ENCODE assay signal across 8 cellular contexts in the genomic region with DNA sequence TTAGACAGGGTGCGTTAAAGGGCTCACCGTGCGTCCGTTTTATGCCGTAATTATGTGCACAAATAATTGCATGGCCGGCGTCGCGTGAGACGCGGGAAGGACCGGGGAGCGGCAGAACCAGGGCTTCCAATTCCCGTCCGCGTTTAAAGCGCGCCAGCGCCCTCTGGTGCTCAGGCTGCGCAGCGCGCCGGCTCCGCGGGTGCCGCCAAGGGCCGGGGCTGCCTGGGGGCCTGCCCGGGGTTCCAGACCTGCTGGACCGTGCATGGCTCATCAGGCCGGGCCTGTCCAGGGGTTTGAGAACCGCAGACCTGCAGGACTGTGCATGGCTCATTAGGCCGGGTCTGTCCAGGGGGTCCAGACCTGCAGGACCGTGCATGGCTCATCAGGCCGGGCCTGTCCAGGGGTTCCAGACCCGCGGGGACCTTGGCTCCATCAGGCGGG.
DNase-seq lines count a peak whose midpoint lies in the region; ATAC-seq, FAIRE-seq and TF ChIP-seq lines count a peak whose summit lies in the region.

No MANE protein-coding gene starts in this region.

- WGBS in mammary epithelial cell (ENCODE audit: low coverage, missing lambda C conversion rate): 0% methylated on average over 5 of the region's 37 CpGs

- H3K36me3 ChIP-seq in mammary epithelial cell (ENCODE audit: insufficient read depth, low read length) (no peaks in the 10 kb centered on the region), kidney epithelial cell (ENCODE audit: control insufficient read depth, insufficient read depth, low read length) (no peaks in the 10 kb centered on the region)

- intact Hi-C loops in activated B cell treated with CpG ODN at 0.5 μM for 24 hours (cut with micrococcal nuclease) (loop anchor here (5.0 kb wide), 1 partner anchor 1667 kb away; no protein-coding TSS in a partner anchor), mammary epithelial cell (cut with micrococcal nuclease) (loop anchor here (2.0 to 10.0 kb wide), 2 partner anchors 730 to 824 kb away; no protein-coding TSS in a partner anchor)

- no peak overlapping the region for H2AFZ ChIP-seq in mammary epithelial cell (ENCODE audit: low read depth, low read length)

- no peaks in the 10 kb centered on the region for H3K9me3 Mint-ChIP-seq in activated B cell treated with CpG ODN at 0.5 μM for 24 hours

- H3K9me3 ChIP-seq in mammary epithelial cell (replicated peaks; ENCODE audit: insufficient read depth, low read length): no peaks in the 10 kb centered on the region

- H3K27ac ChIP-seq in mammary epithelial cell (ENCODE audit: insufficient read depth, low read depth, low read length): no peak overlapping the region

- no peak overlapping the region for H3K4me2 ChIP-seq in mammary epithelial cell (ENCODE audit: insufficient read depth, low read depth, low read length)

- H3K4me3 Mint-ChIP-seq in activated B cell treated with CpG ODN at 0.5 μM for 24 hours: peak overlapping the region; percentile 84

- in situ Hi-C loops in mammary epithelial cell (cut with MboI; ENCODE audit: low sequenced_read_pairs in 2 of 2): loop anchor here in 1 of 2 donors (25.0 kb wide), 1 partner anchor 972 kb away; no protein-coding TSS in a partner anchor

- BruUV-seq in mammary epithelial cell (replicated peaks; lab: Mats Ljungman, UMichigan): no TSS peak

- DNase-seq in D721Med (ENCODE audit: insufficient read length, low spot score) (no peak), NCI-H1092 (lab: John Stamatoyannopoulos, UW) (peak; percentile 82), activated B cell treated with CpG ODN at 0.5 μM for 24 hours (peak; percentile 65), mammary epithelial cell (peak; percentile 9), kidney epithelial cell (ENCODE audit: low read depth) (no peak), AML-193 (lab: John Stamatoyannopoulos, UW) (no peak)
- peak; percentile 73 to 79 for DNase-seq in stimulated activated CD4-positive, alpha-beta T cell treated with anti-CD3 and anti-CD28 coated beads, Interleukin-1b, Interleukin-23, amount 100 ng/mL, for 4 hours (ENCODE audit: low read depth in 2 of 2)

- H4K20me1 ChIP-seq in mammary epithelial cell (ENCODE audit: insufficient read depth, low read length): no peaks in the 10 kb centered on the region

- H3K27me3 Mint-ChIP-seq in activated B cell treated with CpG ODN at 0.5 μM for 24 hours: peaks cover 3% of the 10 kb centered on the region

- H3K27me3 ChIP-seq in mammary epithelial cell (ENCODE audit: insufficient read depth, low read length) (peaks cover 2% of the 10 kb centered on the region), kidney epithelial cell (ENCODE audit: control insufficient read depth, insufficient read depth, low read length) (peaks cover 2% of the 10 kb centered on the region)

- H3K36me3 Mint-ChIP-seq in activated B cell treated with CpG ODN at 0.5 μM for 24 hours (ENCODE audit: low read depth): no peaks in the 10 kb centered on the region

- H3K27ac Mint-ChIP-seq in activated B cell treated with CpG ODN at 0.5 μM for 24 hours: peak overlapping the region; percentile 66

- dilution Hi-C loops in mammary epithelial cell (cut with HindIII; ENCODE audit: low sequenced_read_pairs): no loop called here

- peak; percentile 69 for ATAC-seq in GM21619 (IDR thresholded peaks at IDR 0.05; ENCODE audit: unreplicated experiment)
- peak; percentile 86 for ATAC-seq in activated B cell treated with CpG ODN at 0.5 μM for 24 hours (ENCODE audit: low read depth)

- POLR2A ChIA-PET in activated B cell treated with CpG ODN at 0.5 μM for 24 hours (lab: Charles Lee): no interaction called here

- no peaks in the 10 kb centered on the region for H3K79me2 ChIP-seq in mammary epithelial cell (ENCODE audit: insufficient read depth, low read length)

- CTCF ChIA-PET in activated B cell treated with CpG ODN at 0.5 μM for 24 hours (lab: Charles Lee): no interaction called here
- CTCF ChIA-PET in mammary epithelial cell (lab: Charles Lee; ENCODE audit: low non-redundant PET): no interaction called here

- H3K4me1 ChIP-seq in mammary epithelial cell (ENCODE audit: insufficient read depth, low read length): no peaks in the 10 kb centered on the region

- H3K9ac ChIP-seq in mammary epithelial cell (ENCODE audit: insufficient read depth, low read length): no peak overlapping the region

- FAIRE-seq in D721Med (lab: Jason Lieb, UNC): no peak

- peaks cover 7% of the 10 kb centered on the region for H3K4me1 Mint-ChIP-seq in activated B cell treated with CpG ODN at 0.5 μM for 24 hours

- H3K4me3 ChIP-seq in mammary epithelial cell (replicated peaks in 1 of 3; ENCODE audit: insufficient read depth in 1 of 3, low read depth in 2 of 3, low read length in 3 of 3): no peak overlapping the region
- H3K4me3 ChIP-seq in kidney epithelial cell (ENCODE audit: low read depth, low read length): no peak overlapping the region

- TF ChIP-seq CTCF in D721Med (IDR thresholded peaks at IDR 0.05; ENCODE audit: insufficient read depth, missing control alignments) (peak; percentile 71), activated B cell treated with CpG ODN at 0.5 μM for 24 hours (IDR thresholded peaks at IDR 0.05) (peak; percentile 41), mammary epithelial cell (conservative IDR thresholded peaks at IDR 0.05 in 1 of 2, IDR thresholded peaks at IDR 0.05 in 1 of 2; ENCODE audit: extremely low read depth in 1 of 2, insufficient read depth in 1 of 2, low read depth in 1 of 2, low read length in 2 of 2) (peak; percentile 35 to 79), kidney epithelial cell (IDR thresholded peaks at IDR 0.05; ENCODE audit: insufficient read depth, low read length, poor library complexity, severe bottlenecking) (peak; percentile 67)

Comparison
In these comparisons a context has a peak if more than half of its experiments do, and no peak if none do; other contexts are left out.
1. DNase-seq: peak in NCI-H1092 (single experiment), activated B cell treated with CpG ODN at 0.5 μM for 24 hours (single experiment), mammary epithelial cell (single experiment) and stimulated activated CD4-positive, alpha-beta T cell treated with anti-CD3 and anti-CD28 coated beads, Interleukin-1b, Interleukin-23, amount 100 ng/mL, for 4 hours (2 of 2); none in D721Med (single experiment), kidney epithelial cell (single experiment) and AML-193 (0 of 2).
2. Peak in every context shown above with its lines, with median percentiles within 50 percentile points of each other: CTCF ChIP-seq.